In genomic region chrX:317424-318067, GRCh38 we compare ENCODE assay signal across 8 cellular contexts. TPM values are rescaled to one million over a fixed set of nuclear protein-coding genes. Genes with fewer than 3 reads are reported as not detected.
DNase-seq lines count a peak whose midpoint lies in the region; ATAC-seq and TF ChIP-seq lines count a peak whose summit lies in the region.

No MANE protein-coding gene starts in this region.

- no peak for ATAC-seq in HG02759 (IDR thresholded peaks at IDR 0.05; ENCODE audit: unreplicated experiment)

- no peaks in the 10 kb centered on the region for H3K9me3 ChIP-seq in OCI-LY3 (ENCODE audit: insufficient read depth, low read length)

- no peak overlapping the region for H3K9ac ChIP-seq in OCI-LY3 (ENCODE audit: low read length)

- peaks cover 14% of the 10 kb centered on the region for H3K4me1 ChIP-seq in OCI-LY3 (ENCODE audit: low read length)

- DNase-seq in CMK (ENCODE audit: low read depth) (peak; percentile 92), epithelial cell of esophagus (ENCODE audit: low read depth) (no peak), progenitor cell of endocrine pancreas (ENCODE audit: low spot score, unreplicated experiment) (no peak), GOT3 (lab: John Stamatoyannopoulos, UW) (no peak), superior temporal gyrus (ENCODE audit: extremely low spot score) (no peak), DMS53 (lab: John Stamatoyannopoulos, UW) (no peak)

- peak overlapping the region; percentile 64 for H3K4me2 ChIP-seq in OCI-LY3 (ENCODE audit: low read length)

- peak overlapping the region; percentile 88; the same call in 1 of the 2 replicates for H3K27ac ChIP-seq in OCI-LY3 (ENCODE audit: low read length)

- peaks cover 34% of the 10 kb centered on the region for H3K36me3 ChIP-seq in OCI-LY3 (replicated peaks; ENCODE audit: low read depth, low read length)

- H3K4me1 Mint-ChIP-seq in progenitor cell of endocrine pancreas (ENCODE audit: low read depth), result peaks cover 6% of the 10 kb centered on the region

- H3K9me3 Mint-ChIP-seq in progenitor cell of endocrine pancreas (ENCODE audit: low read depth), result no peaks in the 10 kb centered on the region

- peaks cover 30% of the 10 kb centered on the region for H3K79me2 ChIP-seq in OCI-LY3 (ENCODE audit: low read length)

- peaks cover 8% of the 10 kb centered on the region for H3K36me3 Mint-ChIP-seq in progenitor cell of endocrine pancreas (ENCODE audit: insufficient read depth)

- H4K20me1 ChIP-seq in OCI-LY3 (ENCODE audit: insufficient read depth, low read length), result peaks cover 12% of the 10 kb centered on the region

- H3K27me3 ChIP-seq in OCI-LY3 (ENCODE audit: low read depth, low read length), result no peaks in the 10 kb centered on the region

- no peak overlapping the region for H2AFZ ChIP-seq in OCI-LY3 (ENCODE audit: low read depth, low read length)

- no peak for TF ChIP-seq CTCF in OCI-LY3 (IDR thresholded peaks at IDR 0.05; ENCODE audit: low read depth, low read length)
- no peak for TF ChIP-seq CTCF in epithelial cell of esophagus (IDR thresholded peaks at IDR 0.05; ENCODE audit: insufficient read depth, low read depth, low read length, missing control alignments)
- no peak for TF ChIP-seq CTCF in progenitor cell of endocrine pancreas (IDR thresholded peaks at IDR 0.05; ENCODE audit: unreplicated experiment)

- H3K4me3 Mint-ChIP-seq in progenitor cell of endocrine pancreas (ENCODE audit: low read depth), result peak overlapping the region; percentile 92

- H3K27me3 Mint-ChIP-seq in progenitor cell of endocrine pancreas, result no peaks in the 10 kb centered on the region

- H3K27ac Mint-ChIP-seq in progenitor cell of endocrine pancreas, result peak overlapping the region; percentile 99

- H3K4me3 ChIP-seq in OCI-LY3 (ENCODE audit: low read length) (peak overlapping the region; percentile 93), epithelial cell of esophagus (ENCODE audit: low read length) (peak overlapping the region; percentile 67)

RNA-seq across cellular contexts. Expression of gene GTPBP6, which starts 1.1 kb away (rescaled TPM):
- 71.1 and 72.7 TPM in 2 replicates for total RNA-seq in progenitor cell of endocrine pancreas

RNA-seq across cellular contexts. Expression of gene PLCXD1, which starts 36.4 kb away (rescaled TPM):
- 52.3 and 55.6 TPM in 2 replicates for total RNA-seq in progenitor cell of endocrine pancreas
